Comparison of ENCODE assay signal across 8 cellular contexts in genomic region chr22:26674211-26675190, GRCh38. TPM values are rescaled to one million over a fixed set of nuclear protein-coding genes. Genes with fewer than 3 reads are reported as not detected.
DNase-seq lines count a peak whose midpoint lies in the region; ATAC-seq and TF ChIP-seq lines count a peak whose summit lies in the region.

No MANE protein-coding gene starts in this region.

- H3K9me3 ChIP-seq in Karpas-422 (ENCODE audit: low read length) = no peaks in the 10 kb centered on the region
- no peaks in the 10 kb centered on the region for H3K9me3 ChIP-seq in ascending aorta
- H3K9me3 ChIP-seq in uterus = no peaks in the 10 kb centered on the region

- H3K4me3 Mint-ChIP-seq in Calu3 (ENCODE audit: low read depth, unreplicated experiment) = peak overlapping the region; percentile 74
- H3K4me3 Mint-ChIP-seq in natural killer cell treated with Interleukin-12 subunit alpha and Interleukin-12 subunit beta and Interleukin-15 and Interleukin-18, amount 100 ng/mL, for 72 hours = peak overlapping the region; percentile 97

- no peak for TF ChIP-seq CTCF in Calu3 (IDR thresholded peaks at IDR 0.05; ENCODE audit: unreplicated experiment)
- TF ChIP-seq CTCF in ascending aorta (IDR thresholded peaks at IDR 0.05) = no peak
- no peak for TF ChIP-seq CTCF in uterus (IDR thresholded peaks at IDR 0.05)

- H3K27ac ChIP-seq in Karpas-422 (ENCODE audit: low read length) = peak overlapping the region; percentile 96
- peak overlapping the region; percentile 96 to 99 for H3K27ac ChIP-seq in ascending aorta
- no peak overlapping the region for H3K27ac ChIP-seq in uterus

- peaks cover 30% of the 10 kb centered on the region for H3K4me1 Mint-ChIP-seq in Calu3 (ENCODE audit: low read depth, unreplicated experiment)
- peaks cover 73 to 83% of the 10 kb centered on the region in 2 donors for H3K4me1 Mint-ChIP-seq in natural killer cell treated with Interleukin-12 subunit alpha and Interleukin-12 subunit beta and Interleukin-15 and Interleukin-18, amount 100 ng/mL, for 72 hours (ENCODE audit: low read depth in 2 of 2)

- peak overlapping the region; percentile 100 for H3K4me2 ChIP-seq in Karpas-422 (ENCODE audit: low read depth, low read length, poor library complexity, severe bottlenecking)

- no peaks in the 10 kb centered on the region for H3K9me2 ChIP-seq in Karpas-422 (replicated peaks; ENCODE audit: insufficient read depth, low read length)

- no peak overlapping the region for H2AFZ ChIP-seq in Karpas-422 (ENCODE audit: low read length)

- H3K4me1 ChIP-seq in Karpas-422 (ENCODE audit: low read length) = peaks cover 39% of the 10 kb centered on the region
- H3K4me1 ChIP-seq in ascending aorta = peaks cover 19 to 26% of the 10 kb centered on the region in 2 donors
- peaks cover 0 to 9% of the 10 kb centered on the region in 2 donors for H3K4me1 ChIP-seq in uterus

- H3K27ac Mint-ChIP-seq in Calu3 (ENCODE audit: unreplicated experiment) = no peak overlapping the region
- peak overlapping the region; percentile 98 to 99 for H3K27ac Mint-ChIP-seq in natural killer cell treated with Interleukin-12 subunit alpha and Interleukin-12 subunit beta and Interleukin-15 and Interleukin-18, amount 100 ng/mL, for 72 hours

- no peak for TF ChIP-seq POLR2A in uterus (IDR thresholded peaks at IDR 0.05)

- peak overlapping the region; percentile 98 for H3K9ac ChIP-seq in Karpas-422 (ENCODE audit: low read length)

- H3K36me3 ChIP-seq in Karpas-422 (ENCODE audit: insufficient read depth, low read length) = no peaks in the 10 kb centered on the region
- no peaks in the 10 kb centered on the region for H3K36me3 ChIP-seq in ascending aorta
- no peaks in the 10 kb centered on the region for H3K36me3 ChIP-seq in uterus

- H3K27me3 Mint-ChIP-seq in Calu3 (ENCODE audit: unreplicated experiment) = no peaks in the 10 kb centered on the region
- no peaks in the 10 kb centered on the region for H3K27me3 Mint-ChIP-seq in natural killer cell treated with Interleukin-12 subunit alpha and Interleukin-12 subunit beta and Interleukin-15 and Interleukin-18, amount 100 ng/mL, for 72 hours

- no peak for DNase-seq in Calu3
- peak; percentile 78 for DNase-seq in Karpas-422
- no peak for DNase-seq in ascending aorta (ENCODE audit: low spot score in 2 of 2)
- DNase-seq in natural killer cell treated with Interleukin-12 subunit alpha and Interleukin-12 subunit beta and Interleukin-15 and Interleukin-18, amount 100 ng/mL, for 72 hours (ENCODE audit: low spot score) = no peak
- no peak for DNase-seq in uterus
- DNase-seq in NCI-H1105 (lab: John Stamatoyannopoulos, UW) = no peak
- no peak for DNase-seq in dermis blood vessel endothelial cell

- no peaks in the 10 kb centered on the region for H4K20me1 ChIP-seq in Karpas-422 (ENCODE audit: insufficient read depth, low read depth, low read length)

- peaks cover 31% of the 10 kb centered on the region for H3K79me2 ChIP-seq in Karpas-422 (ENCODE audit: low read length)

- peaks cover 14% of the 10 kb centered on the region for H3K36me3 Mint-ChIP-seq in Calu3 (ENCODE audit: insufficient read depth, unreplicated experiment)
- no peaks in the 10 kb centered on the region for H3K36me3 Mint-ChIP-seq in natural killer cell treated with Interleukin-12 subunit alpha and Interleukin-12 subunit beta and Interleukin-15 and Interleukin-18, amount 100 ng/mL, for 72 hours

- no TSS peak for BruUV-seq in Calu3 (replicated peaks; lab: Mats Ljungman, UMichigan)

- ATAC-seq in natural killer cell treated with Interleukin-12 subunit alpha and Interleukin-12 subunit beta and Interleukin-15 and Interleukin-18, amount 100 ng/mL, for 72 hours = no peak
- no peak for ATAC-seq in HG03521 (IDR thresholded peaks at IDR 0.05; ENCODE audit: unreplicated experiment)

- intact Hi-C loops in Calu3 (cut with micrococcal nuclease; ENCODE audit: unreplicated experiment) = loop anchor here (10.0 kb wide), 1 partner anchor 70 kb away; no protein-coding TSS in a partner anchor
- intact Hi-C loops in ascending aorta (cut with DNase I) = loop anchor here (5.0 kb wide), 1 partner anchor 1333 kb away; no protein-coding TSS in a partner anchor
- intact Hi-C loops in uterus (cut with DNase I; ENCODE audit: low total_unique reads) = no loop called here

- H3K27me3 ChIP-seq in Karpas-422 (ENCODE audit: low read length) = no peaks in the 10 kb centered on the region
- no peaks in the 10 kb centered on the region for H3K27me3 ChIP-seq in ascending aorta
- no peaks in the 10 kb centered on the region for H3K27me3 ChIP-seq in uterus

- H3K4me3 ChIP-seq in Karpas-422 (ENCODE audit: low read length) = peak overlapping the region; percentile 96
- peak overlapping the region; percentile 70 to 80 for H3K4me3 ChIP-seq in ascending aorta
- no peak overlapping the region for H3K4me3 ChIP-seq in uterus

- CTCF ChIA-PET in Calu3 (lab: Charles Lee) = no interaction called here

- no peaks in the 10 kb centered on the region for H3K9me3 Mint-ChIP-seq in Calu3 (ENCODE audit: low read depth, unreplicated experiment)
- no peaks in the 10 kb centered on the region for H3K9me3 Mint-ChIP-seq in natural killer cell treated with Interleukin-12 subunit alpha and Interleukin-12 subunit beta and Interleukin-15 and Interleukin-18, amount 100 ng/mL, for 72 hours

RNA-seq across cellular contexts. Expression of gene MIAT, which starts 17.1 kb away (rescaled TPM):
- total RNA-seq in Calu3 (2022) (0.52 and 0.64 TPM in 2 replicates), ascending aorta (0.53 TPM), uterus (1 to 10 TPM in 3 of 4 donors, under 1 TPM in 1; 0.51 to 5.3 (median 3.1) TPM), dermis blood vessel endothelial cell (0.19 and 0.34 TPM in 2 replicates)
- total RNA-seq in Karpas-422 (2014; rRNA removed; shearing (Covaris generic); ENCODE audit: low replicate concordance) = 1.5 and 2.6 TPM in 2 replicates
- 10 to 100 TPM in 1 of 2 donors, 1 to 10 TPM in 1; 6.0 to 12.6 TPM for total RNA-seq in natural killer cell treated with Interleukin-12 subunit alpha and Interleukin-12 subunit beta and Interleukin-15 and Interleukin-18, amount 100 ng/mL, for 72 hours

RNA-seq across cellular contexts. Expression of gene CRYBA4, which starts 52.7 kb away (rescaled TPM):
- total RNA-seq in Calu3 (2022) (not detected in 2 replicates), ascending aorta (not detected), uterus (not detected), dermis blood vessel endothelial cell (not detected in 2 replicates)
- not detected in 2 replicates for total RNA-seq in Karpas-422 (2014; rRNA removed; shearing (Covaris generic); ENCODE audit: low replicate concordance)
- not detected for total RNA-seq in natural killer cell treated with Interleukin-12 subunit alpha and Interleukin-12 subunit beta and Interleukin-15 and Interleukin-18, amount 100 ng/mL, for 72 hours

RNA-seq across cellular contexts. Expression of gene CRYBB1, which starts 56.7 kb away (rescaled TPM):
- total RNA-seq in Calu3 (2022) (not detected in 2 replicates), ascending aorta (7.3 TPM), uterus (1 to 10 TPM in 1 of 4 donors, under 1 TPM in 1, not detected in 2; 0.55 to 4.1 TPM), dermis blood vessel endothelial cell (0.09 TPM in 1 of 2 replicates, not detected in the other)
- total RNA-seq in Karpas-422 (2014; rRNA removed; shearing (Covaris generic); ENCODE audit: low replicate concordance) = 0.22 and 2.2 TPM in 2 replicates
- total RNA-seq in natural killer cell treated with Interleukin-12 subunit alpha and Interleukin-12 subunit beta and Interleukin-15 and Interleukin-18, amount 100 ng/mL, for 72 hours = not detected

Comparison
In these comparisons a context has a peak if more than half of its experiments do, and no peak if none do; other contexts are left out.
1. H3K27ac ChIP-seq: peak in Karpas-422 (single experiment) and ascending aorta (2 of 2); none in uterus (0 of 2).
2. H3K4me3 ChIP-seq: peak in Karpas-422 (single experiment) and ascending aorta (2 of 2); none in uterus (0 of 2).